In the genomic region with DNA sequence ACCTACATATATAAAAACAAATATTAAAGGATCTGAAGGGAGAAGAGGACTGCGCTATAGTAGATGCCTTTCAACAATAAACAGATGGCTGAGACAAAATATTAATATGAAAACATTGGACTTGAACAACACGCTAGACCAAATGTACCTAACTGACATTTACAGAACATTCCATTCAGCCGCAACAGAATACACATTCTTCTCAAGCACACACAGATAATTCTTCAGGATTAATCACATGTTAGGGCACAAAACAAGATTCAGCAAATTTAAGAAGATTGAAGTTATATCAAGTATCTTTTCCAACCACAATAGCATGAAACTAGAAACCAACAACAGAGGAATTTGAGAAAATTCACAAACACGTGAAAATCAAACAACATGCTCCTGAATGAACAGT, we compare ENCODE assay signal across 16 cellular contexts.
DNase-seq lines count a peak whose midpoint lies in the region; TF ChIP-seq lines count a peak whose summit lies in the region.
"Had no signal": no experiment of that assay in that cellular context is flagged by ENCODE, and none has a peak within 500 bp of the region (broad histone marks: within the 10 kb centered on the region; RNA-seq: fewer than 3 reads in every experiment).

No MANE protein-coding gene starts in this region.

- no peaks in the 10 kb centered on the region for H3F3A ChIP-seq in SU-DHL-6 (ENCODE audit: insufficient read depth)

- no peaks in the 10 kb centered on the region for H3K79me2 ChIP-seq in SU-DHL-6 (ENCODE audit: insufficient read depth, low read length)

- peak; percentile 69 for DNase-seq in LHCN-M2 (ENCODE audit: low read depth)
- peak; percentile 15 for DNase-seq in myocyte (ENCODE audit: low read depth)
- DNase-seq in NCI-H1092 treated with DMSO at 0.1 percent for 48 hours (lab: John Stamatoyannopoulos, UW), result no peak
- no peak for DNase-seq in stimulated activated CD4-positive, alpha-beta T cell treated with anti-CD3 and anti-CD28 coated beads, Interleukin-4, amount 100 ng/mL, for 1 hour
- DNase-seq: AML-193; Caco-2; Calu3; CD4-positive, alpha-beta T cell; CD8-positive, alpha-beta T cell; DMS79 treated with DMSO at 0.1 percent for 48 hours; GF-D8 had no signal

- H2AFZ ChIP-seq in SU-DHL-6 (ENCODE audit: low read depth, low read length, severe bottlenecking), result peak overlapping the region; percentile 29

- no peaks in the 10 kb centered on the region for H4K20me1 ChIP-seq in SU-DHL-6 (ENCODE audit: low read depth, low read length)
- H4K20me1 ChIP-seq: BLaER1 treated with 17β-estradiol and CSF1 and Interleukin-3, amounts not matched to agents 10 nM and 100 nM had no signal

- no peak overlapping the region for H3K27ac ChIP-seq in SU-DHL-6 (ENCODE audit: low read depth, low read length)
- H3K27ac ChIP-seq: 22Rv1; A549; BLaER1 treated with 17β-estradiol and CSF1 and Interleukin-3, amounts not matched to agents 10 nM and 100 nM; C4-2B had no signal

- no peaks in the 10 kb centered on the region for H3K27me3 ChIP-seq in SU-DHL-6 (ENCODE audit: low read length)
- H3K27me3 ChIP-seq: BLaER1 treated with 17β-estradiol and CSF1 and Interleukin-3, amounts not matched to agents 10 nM and 100 nM had no signal

- no peaks in the 10 kb centered on the region for H3K9me2 ChIP-seq in SU-DHL-6 (replicated peaks; ENCODE audit: insufficient read depth, low read length)

- no peaks in the 10 kb centered on the region for H3K9me3 ChIP-seq in SU-DHL-6 (ENCODE audit: insufficient read depth, low read length)
- H3K9me3 ChIP-seq: A549, Caco-2 had no signal

- H3K36me3 ChIP-seq in SU-DHL-6 (ENCODE audit: low read length), result 0 out of 2 replicates have a peak, but pooled peaks cover 7% of the 10 kb centered on the region
- H3K36me3 ChIP-seq: BLaER1 treated with 17β-estradiol and CSF1 and Interleukin-3, amounts not matched to agents 10 nM and 100 nM had no signal

- no peak for TF ChIP-seq CTCF in SU-DHL-6 (IDR thresholded peaks at IDR 0.05; ENCODE audit: insufficient read depth, low read length, poor library complexity, severe bottlenecking)

- H3K9ac ChIP-seq in SU-DHL-6 (ENCODE audit: low read length), result no peak overlapping the region
- H3K9ac ChIP-seq: BLaER1 treated with 17β-estradiol and CSF1 and Interleukin-3, amounts not matched to agents 10 nM and 100 nM had no signal

- H3K4me2 ChIP-seq in SU-DHL-6 (ENCODE audit: low read depth, low read length, poor library complexity, severe bottlenecking), result peak overlapping the region; percentile 50
- H3K4me2 ChIP-seq: A549; BLaER1 treated with 17β-estradiol and CSF1 and Interleukin-3, amounts not matched to agents 10 nM and 100 nM had no signal

- no peak overlapping the region for H3K4me3 ChIP-seq in SU-DHL-6 (ENCODE audit: insufficient read depth, low read length, poor library complexity, severe bottlenecking)
- H3K4me3 ChIP-seq: A549; BLaER1 treated with 17β-estradiol and CSF1 and Interleukin-3, amounts not matched to agents 10 nM and 100 nM had no signal

Comparison
In these comparisons a context has a peak if more than half of its experiments do, and no peak if none do; other contexts are left out.
1. DNase-seq: peak in LHCN-M2 (single experiment) and myocyte (single experiment); none in NCI-H1092 treated with DMSO at 0.1 percent for 48 hours (single experiment) and stimulated activated CD4-positive, alpha-beta T cell treated with anti-CD3 and anti-CD28 coated beads, Interleukin-4, amount 100 ng/mL, for 1 hour (single experiment).